8 cellular contexts compared by ENCODE assay signal in the genomic region with DNA sequence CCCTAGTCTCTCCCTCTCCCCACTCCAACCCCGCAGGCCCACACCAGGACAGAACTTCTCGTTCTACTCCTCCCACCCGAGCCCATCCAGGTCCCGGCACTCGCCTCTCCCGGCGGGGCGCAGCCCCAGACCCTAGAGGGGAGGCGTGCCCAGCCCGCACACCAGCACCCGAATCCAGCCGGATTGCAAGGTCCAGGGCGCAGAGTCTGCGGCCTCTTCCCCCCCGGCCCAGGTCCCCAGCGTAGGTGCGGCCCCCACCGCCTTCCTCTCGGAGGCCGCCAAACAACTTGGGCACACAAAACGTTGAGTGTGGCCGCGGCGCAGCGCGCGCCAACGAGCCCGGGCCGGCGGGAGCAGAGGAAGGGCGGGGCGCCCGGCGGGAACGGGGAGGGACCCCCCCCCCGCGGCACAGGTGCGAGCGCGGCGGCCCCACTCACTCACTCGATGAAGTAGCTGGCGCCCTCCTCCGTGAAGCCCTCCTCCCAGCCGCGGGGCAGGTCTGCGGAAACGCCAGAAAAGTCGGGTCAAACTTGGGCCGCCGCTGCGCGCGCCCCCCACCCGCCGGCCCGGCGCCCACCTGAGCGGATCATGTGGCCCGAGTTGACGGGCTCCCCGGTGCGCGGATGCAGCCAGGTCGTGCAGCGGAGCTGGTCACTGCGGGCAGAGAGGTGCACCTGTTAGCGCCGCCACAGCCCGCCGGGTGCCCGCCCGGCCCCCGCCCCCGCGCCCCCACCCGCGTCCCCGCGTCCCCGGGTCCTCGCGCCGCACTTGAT. TPM values are rescaled to one million over a fixed set of nuclear protein-coding genes. Genes with fewer than 3 reads are reported as not detected.
DNase-seq lines count a peak whose midpoint lies in the region; ATAC-seq and TF ChIP-seq lines count a peak whose summit lies in the region.

No MANE protein-coding gene starts in this region.

- H3K4me3 Mint-ChIP-seq in activated CD4-positive, alpha-beta T cell treated with anti-CD3 and anti-CD28 coated beads, Interleukin-2, amount 10 ng/mL, durations not matched to agents 24 days and 14 days, result peak overlapping the region; percentile 59
- no peak overlapping the region for H3K4me3 Mint-ChIP-seq in neural crest cell

- no peaks in the 10 kb centered on the region for H3K9me3 Mint-ChIP-seq in activated CD4-positive, alpha-beta T cell treated with anti-CD3 and anti-CD28 coated beads, Interleukin-2, amount 10 ng/mL, durations not matched to agents 24 days and 14 days
- no peaks in the 10 kb centered on the region for H3K9me3 Mint-ChIP-seq in neural crest cell

- intact Hi-C loops in Right ventricle myocardium inferior (cut with DNase I), result loop anchor here (5.0 kb wide), 2 partner anchors 46 to 66 kb away; no protein-coding TSS in a partner anchor
- intact Hi-C loops in cardiac septum (cut with DNase I), result loop anchor here (5.0 kb wide), 1 partner anchor 44 kb away; no protein-coding TSS in a partner anchor
- intact Hi-C loops in activated CD4-positive, alpha-beta T cell treated with anti-CD3 and anti-CD28 coated beads, Interleukin-2, amount 10 ng/mL, durations not matched to agents 24 days and 14 days (cut with micrococcal nuclease), result loop anchor here (5.0 kb wide), 1 partner anchor 76 kb away; no protein-coding TSS in a partner anchor

- 1% methylated on average over 71 to 85 of the region's 85 CpGs for WGBS in esophagus, 2 donors

- H3K9me3 ChIP-seq in esophagus (ENCODE audit: control insufficient read depth in 2 of 2, insufficient read depth in 1 of 2, low read depth in 1 of 2, low read length in 1 of 2), result no peaks in the 10 kb centered on the region

- DNase-seq in Right ventricle myocardium inferior (ENCODE audit: missing footprints), result no peak
- no peak for DNase-seq in cardiac septum (ENCODE audit: low spot score)
- peak; percentile 72 for DNase-seq in activated CD4-positive, alpha-beta T cell treated with anti-CD3 and anti-CD28 coated beads, Interleukin-2, amount 10 ng/mL, durations not matched to agents 24 days and 14 days
- DNase-seq in neural crest cell (ENCODE audit: low read depth, low spot score), result peak; percentile 23
- no peak for DNase-seq in islet precursor cell
- DNase-seq in NCI-H2107 treated with DMSO at 0.1 percent for 48 hours (lab: John Stamatoyannopoulos, UW; ENCODE audit: unreplicated experiment), result no peak

- H3K27ac ChIP-seq in esophagus (ENCODE audit: low read depth in 2 of 2, low read length in 1 of 2), result peak overlapping the region; percentile 86 to 91

- no peaks in the 10 kb centered on the region for H3K36me3 ChIP-seq in esophagus (ENCODE audit: control insufficient read depth in 2 of 2, insufficient read depth in 2 of 2, low read length in 1 of 2)

- no peaks in the 10 kb centered on the region for H3K27me3 ChIP-seq in esophagus (ENCODE audit: control insufficient read depth in 1 of 2, insufficient read depth in 2 of 2, low read length in 2 of 2)

- H3K4me1 ChIP-seq in esophagus (ENCODE audit: control insufficient read depth in 2 of 2, insufficient read depth in 2 of 2, low read length in 1 of 2), result peaks cover 0 to 3% of the 10 kb centered on the region in 2 donors

- H3K27ac Mint-ChIP-seq in activated CD4-positive, alpha-beta T cell treated with anti-CD3 and anti-CD28 coated beads, Interleukin-2, amount 10 ng/mL, durations not matched to agents 24 days and 14 days, result no peak overlapping the region
- H3K27ac Mint-ChIP-seq in neural crest cell (ENCODE audit: unreplicated experiment), result peak overlapping the region; percentile 25

- H3K4me3 ChIP-seq in esophagus (ENCODE audit: low read depth in 1 of 2, low read length in 2 of 2), result peak overlapping the region; percentile 74 to 77

- peaks cover 3% of the 10 kb centered on the region for H3K4me1 Mint-ChIP-seq in activated CD4-positive, alpha-beta T cell treated with anti-CD3 and anti-CD28 coated beads, Interleukin-2, amount 10 ng/mL, durations not matched to agents 24 days and 14 days
- H3K4me1 Mint-ChIP-seq in neural crest cell, result peaks cover 8% of the 10 kb centered on the region

- H3K36me3 Mint-ChIP-seq in activated CD4-positive, alpha-beta T cell treated with anti-CD3 and anti-CD28 coated beads, Interleukin-2, amount 10 ng/mL, durations not matched to agents 24 days and 14 days (ENCODE audit: low read depth), result no peaks in the 10 kb centered on the region
- H3K36me3 Mint-ChIP-seq in neural crest cell (ENCODE audit: low read depth), result no peaks in the 10 kb centered on the region

- ATAC-seq in Right ventricle myocardium inferior (peak; percentile 42), GM19467 (IDR thresholded peaks at IDR 0.05; ENCODE audit: unreplicated experiment) (no peak)

- no peak for TF ChIP-seq CTCF in neural crest cell (conservative IDR thresholded peaks at IDR 0.05)

- H3K27me3 Mint-ChIP-seq in activated CD4-positive, alpha-beta T cell treated with anti-CD3 and anti-CD28 coated beads, Interleukin-2, amount 10 ng/mL, durations not matched to agents 24 days and 14 days, result peaks cover 33% of the 10 kb centered on the region
- peaks cover 43% of the 10 kb centered on the region for H3K27me3 Mint-ChIP-seq in neural crest cell (ENCODE audit: low read depth)

RNA-seq across cellular contexts. Expression of gene PLEKHA7, which starts 0.5 kb away (rescaled TPM):
- total RNA-seq in Right ventricle myocardium inferior (18.3 TPM), cardiac septum (77.1 TPM), neural crest cell (15.6 and 18.2 TPM in 2 replicates)
- total RNA-seq in activated CD4-positive, alpha-beta T cell treated with anti-CD3 and anti-CD28 coated beads, Interleukin-2, amount 10 ng/mL, durations not matched to agents 24 days and 14 days, result 16.7 and 20.7 TPM in 2 replicates
- 10 to 100 TPM; 41.4 to 46.0 TPM for polyA plus RNA-seq in esophagus

Comparison
In these comparisons a context has a peak if more than half of its experiments do, and no peak if none do; other contexts are left out.
1. DNase-seq: peak in activated CD4-positive, alpha-beta T cell treated with anti-CD3 and anti-CD28 coated beads, Interleukin-2, amount 10 ng/mL, durations not matched to agents 24 days and 14 days (single experiment) and neural crest cell (single experiment); none in Right ventricle myocardium inferior (single experiment), cardiac septum (single experiment), islet precursor cell (single experiment) and NCI-H2107 treated with DMSO at 0.1 percent for 48 hours (single experiment).